8 cellular contexts compared by ENCODE assay signal in genomic region chr14:54437954-54438353, GRCh38. TPM values are rescaled to one million over a fixed set of nuclear protein-coding genes. Genes with fewer than 3 reads are reported as not detected.
A peak's percentile ranks its signal among the peaks of the same experiment; 100 is the strongest.
DNase-seq lines count a peak whose midpoint lies in the region; ATAC-seq, FAIRE-seq and TF ChIP-seq lines count a peak whose summit lies in the region.
"Not testable (repeated sequence)": the region's sequence is repeated elsewhere in the genome, so short reads cannot be mapped to it uniquely, and the experiment has no call there.

No MANE protein-coding gene starts in this region.

- peaks cover 50 to 86% (median 70%) of the 10 kb centered on the region in 4 donors for H3K4me1 Mint-ChIP-seq in CD4-positive, CD25-positive, alpha-beta regulatory T cell
- H3K4me1 Mint-ChIP-seq in IgD-negative memory B cell, result peaks cover 45 to 69% (median 55%) of the 10 kb centered on the region in 3 donors
- H3K4me1 Mint-ChIP-seq in activated T-cell treated with anti-CD3 and anti-CD28 coated beads, Interleukin-2, amount 50 U/mL, for 24 hours (ENCODE audit: low read depth), result peaks cover 82% of the 10 kb centered on the region
- H3K4me1 Mint-ChIP-seq in activated naive CD8-positive, alpha-beta T cell (ENCODE audit: low read depth), result peaks cover 79% of the 10 kb centered on the region

- peak overlapping the region in 2 of 4 donors; percentile 51 to 85 for H3K4me3 Mint-ChIP-seq in CD4-positive, CD25-positive, alpha-beta regulatory T cell
- H3K4me3 Mint-ChIP-seq in IgD-negative memory B cell, result peak overlapping the region in 1 of 4 donors; percentile 63
- H3K4me3 Mint-ChIP-seq in activated T-cell treated with anti-CD3 and anti-CD28 coated beads, Interleukin-2, amount 50 U/mL, for 24 hours, result peak overlapping the region; percentile 94
- peak overlapping the region; percentile 20 for H3K4me3 Mint-ChIP-seq in activated naive CD8-positive, alpha-beta T cell

- peaks cover 13% of the 10 kb centered on the region for H3K36me3 ChIP-seq in CD4-positive, CD25-positive, alpha-beta regulatory T cell (ENCODE audit: control insufficient read depth, insufficient read depth, low read length)
- H3K36me3 ChIP-seq in OCI-LY1 (ENCODE audit: insufficient read depth, low read length) (peaks cover 34% of the 10 kb centered on the region), PC-9 (ENCODE audit: low read depth) (peaks cover 24% of the 10 kb centered on the region; the same call in 1 of the 2 replicates), HepG2 (replicated peaks in 1 of 2; ENCODE audit: control insufficient read depth in 1 of 2, insufficient read depth in 2 of 2, low read length in 2 of 2) (peaks cover 1 to 27% of the 10 kb centered on the region in 2 experiments; a peak in 4 of 5 replicates)

- CTCF ChIA-PET in PC-9 (lab: Charles Lee); HepG2 (lab: Yijun Ruan, JAX; ENCODE audit: low intra/inter-chr PET ratio, low total read pairs): not testable (repeated sequence)

- H3K4me2 ChIP-seq in OCI-LY1 (ENCODE audit: low read length) (peak overlapping the region; percentile 59), PC-9 (peak overlapping the region; percentile 85; the same call in 1 of the 2 replicates), HepG2 (ENCODE audit: low read depth, low read length) (peak overlapping the region; percentile 81; the same call in 1 of the 2 replicates)

- TF ChIP-seq RAD21 in HepG2 (CRISPR knock-in tag; IDR thresholded peaks at IDR 0.05), result not testable (repeated sequence)

- H3F3A ChIP-seq in OCI-LY1 (ENCODE audit: insufficient read depth, low read length), result not testable (repeated sequence)
- H3F3A ChIP-seq in PC-9 (ENCODE audit: insufficient read depth, low read depth), result peaks cover 16% of the 10 kb centered on the region; the same call in 1 of the 2 replicates

- H3K36me3 Mint-ChIP-seq in CD4-positive, CD25-positive, alpha-beta regulatory T cell, result peaks cover 18% of the 10 kb centered on the region
- H3K36me3 Mint-ChIP-seq in IgD-negative memory B cell; activated naive CD8-positive, alpha-beta T cell: not testable (repeated sequence)
- peaks cover 70% of the 10 kb centered on the region for H3K36me3 Mint-ChIP-seq in activated T-cell treated with anti-CD3 and anti-CD28 coated beads, Interleukin-2, amount 50 U/mL, for 24 hours (ENCODE audit: low read depth)

- peak overlapping the region; percentile 52 for H3K4me3 ChIP-seq in CD4-positive, CD25-positive, alpha-beta regulatory T cell (ENCODE audit: low read depth, low read length)
- peak overlapping the region; percentile 8; the same call in 1 of the 2 replicates for H3K4me3 ChIP-seq in GM12865 (ENCODE audit: low read depth, low read length)
- H3K4me3 ChIP-seq in OCI-LY1 (ENCODE audit: low read depth, low read length, poor library complexity, severe bottlenecking); PC-9; HepG2 (replicated peaks in 1 of 3; ENCODE audit: insufficient read depth in 1 of 3, low read depth in 2 of 3, low read length in 3 of 3): not testable (repeated sequence)

- WGBS in HepG2 (ENCODE audit: low lambda C conversion rate), result 86% methylated on average over 4 of the region's 4 CpGs

- peaks cover 77% of the 10 kb centered on the region for H3K79me2 ChIP-seq in OCI-LY1 (ENCODE audit: insufficient read depth, low read length)
- peaks cover 78% of the 10 kb centered on the region for H3K79me2 ChIP-seq in PC-9 (ENCODE audit: low read depth)
- peaks cover 78% of the 10 kb centered on the region for H3K79me2 ChIP-seq in HepG2 (ENCODE audit: insufficient read depth, low read length)

- H4K20me1 ChIP-seq in OCI-LY1 (ENCODE audit: insufficient read depth, low read length), result not testable (repeated sequence)
- H4K20me1 ChIP-seq in PC-9 (ENCODE audit: insufficient read depth), result peaks cover 33% of the 10 kb centered on the region
- H4K20me1 ChIP-seq in HepG2 (ENCODE audit: insufficient read depth, low read length), result peaks cover 14% of the 10 kb centered on the region

- H2AFZ ChIP-seq in OCI-LY1 (ENCODE audit: low read length); PC-9; HepG2 (ENCODE audit: low read length): not testable (repeated sequence)

- not testable (repeated sequence) for ATAC-seq in CD4-positive, CD25-positive, alpha-beta regulatory T cell (ENCODE audit: low read depth in 2 of 2); HepG2

- intact Hi-C loops in PC-9 (cut with micrococcal nuclease; ENCODE audit: unreplicated experiment); HepG2 (cut with micrococcal nuclease; ENCODE audit: unreplicated experiment): not testable (repeated sequence)

- FAIRE-seq in HepG2 (lab: Jason Lieb, UNC), result not testable (repeated sequence)

- not testable (repeated sequence) for TF ChIP-seq POLR2A in HepG2 (IDR thresholded peaks at IDR 0.05; ENCODE audit: insufficient read depth in 1 of 2, low read depth in 2 of 2, low read length in 2 of 2)

- not testable (repeated sequence) for H3K9me3 Mint-ChIP-seq in CD4-positive, CD25-positive, alpha-beta regulatory T cell; IgD-negative memory B cell; activated T-cell treated with anti-CD3 and anti-CD28 coated beads, Interleukin-2, amount 50 U/mL, for 24 hours; activated naive CD8-positive, alpha-beta T cell (ENCODE audit: low read depth)

- H3K27me3 Mint-ChIP-seq in CD4-positive, CD25-positive, alpha-beta regulatory T cell; IgD-negative memory B cell; activated T-cell treated with anti-CD3 and anti-CD28 coated beads, Interleukin-2, amount 50 U/mL, for 24 hours; activated naive CD8-positive, alpha-beta T cell: not testable (repeated sequence)

- H3K27ac ChIP-seq in CD4-positive, CD25-positive, alpha-beta regulatory T cell (ENCODE audit: insufficient read depth, low read length, poor library complexity, severe bottlenecking); OCI-LY1 (ENCODE audit: low read depth, low read length, poor library complexity, severe bottlenecking); PC-9; HepG2 (ENCODE audit: extremely low read length, insufficient read depth, low read length): not testable (repeated sequence)

- H3K27me3 ChIP-seq in CD4-positive, CD25-positive, alpha-beta regulatory T cell (ENCODE audit: control insufficient read depth, insufficient read depth, low read length); OCI-LY1 (ENCODE audit: insufficient read depth, low read length); PC-9 (ENCODE audit: insufficient read depth, low read depth); HepG2 (ENCODE audit: control insufficient read depth in 1 of 2, insufficient read depth in 2 of 2, low read length in 2 of 2): not testable (repeated sequence)

- H3K4me1 ChIP-seq in CD4-positive, CD25-positive, alpha-beta regulatory T cell (ENCODE audit: control insufficient read depth, insufficient read depth, low read length, poor library complexity, severe bottlenecking), result peaks cover 64% of the 10 kb centered on the region
- H3K4me1 ChIP-seq in OCI-LY1 (ENCODE audit: insufficient read depth, low read length, severe bottlenecking), result peaks cover 70% of the 10 kb centered on the region
- peaks cover 32% of the 10 kb centered on the region for H3K4me1 ChIP-seq in PC-9 (replicated peaks; ENCODE audit: insufficient read depth)
- peaks cover 79% of the 10 kb centered on the region for H3K4me1 ChIP-seq in HepG2 (ENCODE audit: insufficient read depth, low read length)

- not testable (repeated sequence) for H3K9me3 ChIP-seq in CD4-positive, CD25-positive, alpha-beta regulatory T cell (ENCODE audit: control insufficient read depth in 2 of 2, low read length in 2 of 2); OCI-LY1 (ENCODE audit: low read length); PC-9 (ENCODE audit: insufficient read depth, low read depth); HepG2 (ENCODE audit: low read length)

- TF ChIP-seq EP300 in HepG2 (IDR thresholded peaks at IDR 0.05; ENCODE audit: low read depth in 2 of 2, low read length in 2 of 2); HepG2 (CRISPR knock-in tag; IDR thresholded peaks at IDR 0.05; ENCODE audit: borderline replicate concordance): not testable (repeated sequence)

- in situ Hi-C loops in HepG2 (cut with HindIII; ENCODE audit: extremely low pct_ligation_motif_present, low pct_unique_long_range_greater_than_20kb), result not testable (repeated sequence)

- not testable (repeated sequence) for TF ChIP-seq CTCF in GM12865 (IDR thresholded peaks at IDR 0.05; ENCODE audit: insufficient read depth, low read depth, low read length, missing control alignments); OCI-LY1 (IDR thresholded peaks at IDR 0.05; ENCODE audit: low read length); PC-9 (conservative IDR thresholded peaks at IDR 0.05); HepG2 (CRISPR knock-in tag; IDR thresholded peaks at IDR 0.05)

- not testable (repeated sequence) for H3K9ac ChIP-seq in OCI-LY1 (ENCODE audit: low read length); HepG2 (ENCODE audit: insufficient read depth, low read depth, low read length)

- POLR2A ChIA-PET in PC-9 (lab: Charles Lee; ENCODE audit: unreplicated experiment), result not testable (repeated sequence)
- POLR2A ChIA-PET in HepG2 (lab: Yijun Ruan, JAX), result interaction anchor here (1.1 to 1.2 kb wide), 2 partner anchors 16 to 84 kb away, joined by 3 read pairs; no protein-coding TSS in a partner anchor

- not testable (repeated sequence) for H3K9me2 ChIP-seq in OCI-LY1 (ENCODE audit: low read depth, low read length); PC-9 (ENCODE audit: insufficient read depth)

- not testable (repeated sequence) for DNase-seq in CD4-positive, CD25-positive, alpha-beta regulatory T cell; GM12865 (ENCODE audit: low read depth); PC-9; activated T-cell treated with anti-CD3 and anti-CD28 coated beads, Interleukin-2, amount 50 U/mL, for 24 hours; HepG2 (ENCODE audit: low spot score)

- H3K27ac Mint-ChIP-seq in CD4-positive, CD25-positive, alpha-beta regulatory T cell; activated T-cell treated with anti-CD3 and anti-CD28 coated beads, Interleukin-2, amount 50 U/mL, for 24 hours; activated naive CD8-positive, alpha-beta T cell: not testable (repeated sequence)
- peak overlapping the region in 2 of 3 donors; percentile 41 to 84 for H3K27ac Mint-ChIP-seq in IgD-negative memory B cell

- BruUV-seq in PC-9 (replicated peaks; lab: Mats Ljungman, UMichigan); HepG2 (replicated peaks; lab: Mats Ljungman, UMichigan): not testable (repeated sequence)

RNA-seq across cellular contexts. Expression of gene CNIH1, which starts 3.2 kb away (rescaled TPM):
- total RNA-seq in CD4-positive, CD25-positive, alpha-beta regulatory T cell, result 40.5 TPM
- polyA plus RNA-seq in CD4-positive, CD25-positive, alpha-beta regulatory T cell, result 100 to 1,000 TPM in 2 of 4 donors, 10 to 100 TPM in 2; 81.2 to 112 (median 102) TPM
- polyA plus RNA-seq in IgD-negative memory B cell (68.5 TPM), HepG2 (2011; rRNA removed) (335 and 421 TPM in 2 replicates)
- total RNA-seq in PC-9 (2021) (70.6 and 114 TPM in 2 replicates), HepG2 (2016; rRNA removed; fragmentation: Illumina TruSeq; extraction: Trizol) (141 and 166 TPM in 2 replicates)
- total RNA-seq in HepG2 (2016; cell fraction: cytosol; rRNA removed; fragmentation: Illumina TruSeq; extraction: Trizol; ENCODE audit: low read depth), result 78.4 and 95.3 TPM in 2 replicates
- 150 and 169 TPM in 2 replicates for total RNA-seq in HepG2 (2016; cell fraction: insoluble cytoplasmic fraction; rRNA removed; fragmentation: Illumina TruSeq; extraction: Trizol)
- total RNA-seq in HepG2 (2016; cell fraction: membrane; rRNA removed; fragmentation: Illumina TruSeq; extraction: Trizol), result 182 and 203 TPM in 2 replicates
- total RNA-seq in HepG2 (2016; cell fraction: nucleus; rRNA removed; fragmentation: Illumina TruSeq; extraction: Trizol), result 107 and 124 TPM in 2 replicates
- 589 and 760 TPM in 2 replicates for polyA plus RNA-seq in HepG2 (2011; cell fraction: cytosol; rRNA removed)
- 90.4 and 93.4 TPM in 2 replicates for polyA plus RNA-seq in HepG2 (2011; cell fraction: nucleus; rRNA removed)
- 212 and 227 TPM in 2 replicates for polyA plus RNA-seq in HepG2 (2012)
- polyA plus RNA-seq in HepG2 (2016; cell fraction: cytosol; fragmentation: Illumina TruSeq; extraction: Trizol; ENCODE audit: low read depth), result 124 and 138 TPM in 2 replicates
- 185 and 205 TPM in 2 replicates for polyA plus RNA-seq in HepG2 (2016; cell fraction: insoluble cytoplasmic fraction; fragmentation: Illumina TruSeq; extraction: Trizol; ENCODE audit: low read depth)
- polyA plus RNA-seq in HepG2 (2016; cell fraction: membrane; fragmentation: Illumina TruSeq; extraction: Trizol; ENCODE audit: low read depth), result 220 and 225 TPM in 2 replicates
- 245 and 260 TPM in 2 replicates for polyA plus RNA-seq in HepG2 (2016; cell fraction: nucleus; fragmentation: Illumina TruSeq; extraction: Trizol; ENCODE audit: insufficient read depth, low read depth)
- polyA minus RNA-seq in HepG2 (2011; rRNA and poly(A)+ RNA removed; ENCODE audit: low replicate concordance), result 581 and 762 TPM in 2 replicates
- 203 and 246 TPM in 2 replicates for polyA minus RNA-seq in HepG2 (2011; cell fraction: cytosol; rRNA and poly(A)+ RNA removed)
- 54.2 and 93.9 TPM in 2 replicates for polyA minus RNA-seq in HepG2 (2011; cell fraction: nucleus; rRNA and poly(A)+ RNA removed)

RNA-seq across cellular contexts. Expression of gene CDKN3, which starts 41.1 kb away (rescaled TPM):
- total RNA-seq in CD4-positive, CD25-positive, alpha-beta regulatory T cell, result 9.3 TPM
- polyA plus RNA-seq in CD4-positive, CD25-positive, alpha-beta regulatory T cell, result 10 to 100 TPM; 12.2 to 20.7 (median 17.2) TPM
- polyA plus RNA-seq in IgD-negative memory B cell (not detected), HepG2 (2011; rRNA removed) (35.6 and 63.0 TPM in 2 replicates)
- total RNA-seq in PC-9 (2021) (61.1 and 105 TPM in 2 replicates), HepG2 (2016; rRNA removed; fragmentation: Illumina TruSeq; extraction: Trizol) (88.9 and 111 TPM in 2 replicates)
- total RNA-seq in HepG2 (2016; cell fraction: cytosol; rRNA removed; fragmentation: Illumina TruSeq; extraction: Trizol; ENCODE audit: low read depth), result 99.7 and 101 TPM in 2 replicates
- 85.6 and 114 TPM in 2 replicates for total RNA-seq in HepG2 (2016; cell fraction: insoluble cytoplasmic fraction; rRNA removed; fragmentation: Illumina TruSeq; extraction: Trizol)
- 103 and 105 TPM in 2 replicates for total RNA-seq in HepG2 (2016; cell fraction: membrane; rRNA removed; fragmentation: Illumina TruSeq; extraction: Trizol)
- 34.4 and 36.0 TPM in 2 replicates for total RNA-seq in HepG2 (2016; cell fraction: nucleus; rRNA removed; fragmentation: Illumina TruSeq; extraction: Trizol)
- 33.8 and 36.3 TPM in 2 replicates for polyA plus RNA-seq in HepG2 (2011; cell fraction: cytosol; rRNA removed)
- 11.3 and 11.6 TPM in 2 replicates for polyA plus RNA-seq in HepG2 (2011; cell fraction: nucleus; rRNA removed)
- polyA plus RNA-seq in HepG2 (2012), result 20.0 and 47.4 TPM in 2 replicates
- 161 and 180 TPM in 2 replicates for polyA plus RNA-seq in HepG2 (2016; cell fraction: cytosol; fragmentation: Illumina TruSeq; extraction: Trizol; ENCODE audit: low read depth)
- 126 and 133 TPM in 2 replicates for polyA plus RNA-seq in HepG2 (2016; cell fraction: insoluble cytoplasmic fraction; fragmentation: Illumina TruSeq; extraction: Trizol; ENCODE audit: low read depth)
- polyA plus RNA-seq in HepG2 (2016; cell fraction: membrane; fragmentation: Illumina TruSeq; extraction: Trizol; ENCODE audit: low read depth), result 133 and 134 TPM in 2 replicates
- polyA plus RNA-seq in HepG2 (2016; cell fraction: nucleus; fragmentation: Illumina TruSeq; extraction: Trizol; ENCODE audit: insufficient read depth, low read depth), result 52.0 and 52.9 TPM in 2 replicates
- 13.8 and 27.5 TPM in 2 replicates for polyA minus RNA-seq in HepG2 (2011; rRNA and poly(A)+ RNA removed; ENCODE audit: low replicate concordance)
- 8.9 and 13.9 TPM in 2 replicates for polyA minus RNA-seq in HepG2 (2011; cell fraction: cytosol; rRNA and poly(A)+ RNA removed)
- polyA minus RNA-seq in HepG2 (2011; cell fraction: nucleus; rRNA and poly(A)+ RNA removed), result 10.0 and 15.7 TPM in 2 replicates

RNA-seq across cellular contexts. Expression of gene GMFB, which starts 50.8 kb away (rescaled TPM):
- 30.7 TPM for total RNA-seq in CD4-positive, CD25-positive, alpha-beta regulatory T cell
- 10 to 100 TPM; 16.3 to 25.9 (median 19.4) TPM for polyA plus RNA-seq in CD4-positive, CD25-positive, alpha-beta regulatory T cell
- polyA plus RNA-seq in IgD-negative memory B cell, result 17.8 TPM
- total RNA-seq in PC-9 (2021), result 32.2 and 35.5 TPM in 2 replicates
- total RNA-seq in HepG2 (2016; rRNA removed; fragmentation: Illumina TruSeq; extraction: Trizol), result 68.2 and 103 TPM in 2 replicates
- 10.0 and 15.2 TPM in 2 replicates for total RNA-seq in HepG2 (2016; cell fraction: cytosol; rRNA removed; fragmentation: Illumina TruSeq; extraction: Trizol; ENCODE audit: low read depth)
- total RNA-seq in HepG2 (2016; cell fraction: insoluble cytoplasmic fraction; rRNA removed; fragmentation: Illumina TruSeq; extraction: Trizol), result 70.0 and 128 TPM in 2 replicates
- total RNA-seq in HepG2 (2016; cell fraction: membrane; rRNA removed; fragmentation: Illumina TruSeq; extraction: Trizol), result 24.3 and 26.6 TPM in 2 replicates
- 60.5 and 62.1 TPM in 2 replicates for total RNA-seq in HepG2 (2016; cell fraction: nucleus; rRNA removed; fragmentation: Illumina TruSeq; extraction: Trizol)
- 12.9 and 17.3 TPM in 2 replicates for polyA plus RNA-seq in HepG2 (2011; rRNA removed)
- 4.5 and 9.6 TPM in 2 replicates for polyA plus RNA-seq in HepG2 (2011; cell fraction: cytosol; rRNA removed)
- polyA plus RNA-seq in HepG2 (2011; cell fraction: nucleus; rRNA removed), result 8.7 and 12.8 TPM in 2 replicates
- 18.0 and 30.6 TPM in 2 replicates for polyA plus RNA-seq in HepG2 (2012)
- polyA plus RNA-seq in HepG2 (2016; cell fraction: cytosol; fragmentation: Illumina TruSeq; extraction: Trizol; ENCODE audit: low read depth), result 3.3 and 4.3 TPM in 2 replicates
- polyA plus RNA-seq in HepG2 (2016; cell fraction: insoluble cytoplasmic fraction; fragmentation: Illumina TruSeq; extraction: Trizol; ENCODE audit: low read depth), result 66.5 and 76.4 TPM in 2 replicates
- polyA plus RNA-seq in HepG2 (2016; cell fraction: membrane; fragmentation: Illumina TruSeq; extraction: Trizol; ENCODE audit: low read depth), result 14.4 and 17.7 TPM in 2 replicates
- 48.5 and 55.3 TPM in 2 replicates for polyA plus RNA-seq in HepG2 (2016; cell fraction: nucleus; fragmentation: Illumina TruSeq; extraction: Trizol; ENCODE audit: insufficient read depth, low read depth)
- polyA minus RNA-seq in HepG2 (2011; rRNA and poly(A)+ RNA removed; ENCODE audit: low replicate concordance), result 7.9 and 9.8 TPM in 2 replicates
- 9.7 and 12.5 TPM in 2 replicates for polyA minus RNA-seq in HepG2 (2011; cell fraction: cytosol; rRNA and poly(A)+ RNA removed)
- 54.5 and 62.3 TPM in 2 replicates for polyA minus RNA-seq in HepG2 (2011; cell fraction: nucleus; rRNA and poly(A)+ RNA removed)
